ENCODE assay signal across 26 cellular contexts in the genomic region with DNA sequence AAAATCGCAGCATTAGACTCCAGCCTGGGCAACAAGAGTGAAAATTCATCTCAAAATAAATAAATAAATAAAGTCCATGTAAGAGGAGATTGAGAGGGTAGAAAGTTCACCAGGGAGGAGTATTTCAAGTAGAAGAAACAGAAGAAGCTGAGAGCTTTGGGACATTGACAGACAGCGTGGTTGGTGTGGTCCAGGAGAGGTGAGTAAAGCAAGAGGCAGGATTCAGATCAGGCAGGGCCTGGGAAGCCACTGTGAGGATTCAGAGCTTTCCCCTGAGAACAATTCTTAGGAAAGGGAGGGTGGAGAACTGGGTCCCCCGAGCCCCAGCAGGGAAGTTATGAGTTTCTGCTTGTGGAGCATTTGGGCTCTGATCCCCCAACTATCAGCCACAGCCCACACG. TPM values are rescaled to one million over a fixed set of nuclear protein-coding genes. Genes with fewer than 3 reads are reported as not detected.
DNase-seq lines count a peak whose midpoint lies in the region; ATAC-seq and TF ChIP-seq lines count a peak whose summit lies in the region.
"Had no signal": no experiment of that assay in that cellular context is flagged by ENCODE, and none has a peak within 500 bp of the region (broad histone marks: within the 10 kb centered on the region; RNA-seq: fewer than 3 reads in every experiment).

No MANE protein-coding gene starts in this region.

- H2BK15ac ChIP-seq in IMR-90 (ENCODE audit: low read depth, low read length) = peak overlapping the region; percentile 93

- no peak overlapping the region for H3K27ac Mint-ChIP-seq in activated naive CD8-positive, alpha-beta T cell treated with anti-CD3 and anti-CD28 coated beads for 36 hours
- H3K27ac Mint-ChIP-seq: activated CD4-positive, alpha-beta memory T cell treated with anti-CD3 and anti-CD28 coated beads for 36 hours; activated naive CD4-positive, alpha-beta T cell treated with anti-CD3 and anti-CD28 coated beads, Interleukin-2, amount 50 U/mL, for 72 hours; activated T-helper 2 cell treated with anti-CD3 and anti-CD28 coated beads, Interferon-gamma antibody, Interleukin-2, Interleukin-4, amounts not matched to agents 10 μg/mL and 5 μg/mL and 100 μg/mL, durations not matched to agents 14 hours and 24 hours and 36 hours; natural killer cell treated with Interleukin-12 subunit alpha and Interleukin-12 subunit beta and Interleukin-15 and Interleukin-18, amount 100 ng/mL, for 72 hours had no signal

- no peak for TF ChIP-seq EP300 in esophagus muscularis mucosa (IDR thresholded peaks at IDR 0.05)

- peak overlapping the region; percentile 94 for H3K18ac ChIP-seq in IMR-90 (ENCODE audit: low read depth, low read length)

- H4K20me1 ChIP-seq in IMR-90 (ENCODE audit: insufficient read depth, low read length) = no peaks in the 10 kb centered on the region; the same call in 1 of the 2 replicates

- peak overlapping the region; percentile 98 for H2BK120ac ChIP-seq in IMR-90 (ENCODE audit: low read depth, low read length)

- peaks cover 36% of the 10 kb centered on the region for H3K9me1 ChIP-seq in IMR-90 (ENCODE audit: insufficient read depth, low read length)

- no TSS peak for BruUV-seq in IMR-90 (replicated peaks; lab: Mats Ljungman, UMichigan)

- H3K36me3 ChIP-seq in IMR-90 (ENCODE audit: control insufficient read depth, insufficient read depth, low read length) = no peaks in the 10 kb centered on the region
- H3K36me3 ChIP-seq in prostate gland = no peaks in the 10 kb centered on the region
- H3K36me3 ChIP-seq in esophagus muscularis mucosa = no peaks in the 10 kb centered on the region
- H3K36me3 ChIP-seq: colonic mucosa, ovary, right atrium auricular region had no signal

- H2BK5ac ChIP-seq in IMR-90 (ENCODE audit: low read depth, low read length, poor library complexity, severe bottlenecking) = peak overlapping the region; percentile 99

- no peak overlapping the region for H3K4me2 ChIP-seq in IMR-90 (ENCODE audit: low read depth, low read length)

- H3K4me3 ChIP-seq in IMR-90 (ENCODE audit: insufficient read depth, low read depth, low read length) (no peak overlapping the region), prostate gland (no peak overlapping the region), esophagus muscularis mucosa (no peak overlapping the region)
- H3K4me3 ChIP-seq: colonic mucosa, ovary, right atrium auricular region, testis had no signal

- H4K5ac ChIP-seq in IMR-90 (ENCODE audit: low read depth, low read length) = peak overlapping the region; percentile 94

- H3K14ac ChIP-seq in IMR-90 (replicated peaks; ENCODE audit: low read depth, low read length) = peak overlapping the region; percentile 92

- peak overlapping the region; percentile 96 for H3K23ac ChIP-seq in IMR-90 (ENCODE audit: low read depth, low read length)

- peak overlapping the region; percentile 92 for H3K4ac ChIP-seq in IMR-90 (ENCODE audit: low read depth, low read length)

- in situ Hi-C loops in ACHN (cut with HindIII; ENCODE audit: low pct_ligation_motif_present, low pct_unique_long_range_greater_than_20kb, low sequenced_read_pairs) (no loop called here), IMR-90 (cut with MboI; ENCODE audit: low sequenced_read_pairs) (loop anchor here (5.0 kb wide), 1 partner anchor 34 kb away; no protein-coding TSS in a partner anchor)

- H2AK5ac ChIP-seq in IMR-90 (ENCODE audit: low read depth, low read length) = peak overlapping the region; percentile 98

- H3K27ac ChIP-seq in IMR-90 (ENCODE audit: insufficient read depth, low read length) (peak overlapping the region; percentile 90), prostate gland (no peak overlapping the region), esophagus muscularis mucosa (replicated peaks in 1 of 4) (no peak overlapping the region)
- H3K27ac ChIP-seq: C4-2B, colonic mucosa, ovary, right atrium auricular region, testis had no signal

- H3K9ac ChIP-seq in IMR-90 (ENCODE audit: low read depth, low read length) = 0 out of 2 replicates have a peak overlapping the region, but pooled peaks have one; percentile 26

- peak overlapping the region; percentile 74 for H2AFZ ChIP-seq in IMR-90 (replicated peaks; ENCODE audit: low read length, poor library complexity)

- H3K9me3 ChIP-seq in IMR-90 (ENCODE audit: control insufficient read depth, insufficient read depth, low read length) (no peaks in the 10 kb centered on the region), prostate gland (no peaks in the 10 kb centered on the region), esophagus muscularis mucosa (no peaks in the 10 kb centered on the region)
- H3K9me3 ChIP-seq: colonic mucosa, ovary, right atrium auricular region, testis had no signal

- POLR2A ChIA-PET in IMR-90 (lab: Charles Lee; ENCODE audit: unreplicated experiment) = no interaction called here

- intact Hi-C loops in IMR-90 (cut with micrococcal nuclease) = no loop called here
- intact Hi-C loops in prostate gland (cut with DNase I) = no loop called here
- intact Hi-C loops in esophagus muscularis mucosa (cut with DNase I) = no loop called here

- CTCF ChIA-PET in IMR-90 (lab: Yijun Ruan, JAX) = interaction anchor here (0.9 kb wide), 1 partner anchor 45 kb away, joined by 4 read pairs; no protein-coding TSS in a partner anchor

- peaks cover 0 to 24% of the 10 kb centered on the region in 2 experiments; a peak in 2 of 4 replicates for H3K79me1 ChIP-seq in IMR-90 (ENCODE audit: low read depth in 1 of 2, low read length in 2 of 2)

- 100% methylated on average over 1 of the region's 4 CpGs; no CpG with 5 or more reads in 1 of the 2 experiments for WGBS in IMR-90 (ENCODE audit: extremely low coverage in 2 of 2, insufficient read length in 1 of 2), 2 experiments
- 91% methylated on average over 4 of the region's 4 CpGs for WGBS in prostate gland
- WGBS in esophagus muscularis mucosa = 92% methylated on average over 2 of the region's 4 CpGs

- dilution Hi-C loops in IMR-90 (cut with HindIII; ENCODE audit: low sequenced_read_pairs, unreplicated experiment) = no loop called here

- TF ChIP-seq RAD21 in IMR-90 (IDR thresholded peaks at IDR 0.05; ENCODE audit: low read length) = no peak

- H4K91ac ChIP-seq in IMR-90 (ENCODE audit: insufficient read depth, low read depth, low read length) = peak overlapping the region; percentile 97

- H3K36me3 Mint-ChIP-seq in activated naive CD8-positive, alpha-beta T cell treated with anti-CD3 and anti-CD28 coated beads for 36 hours = no peaks in the 10 kb centered on the region
- H3K36me3 Mint-ChIP-seq: activated CD4-positive, alpha-beta memory T cell treated with anti-CD3 and anti-CD28 coated beads for 36 hours; activated naive CD4-positive, alpha-beta T cell treated with anti-CD3 and anti-CD28 coated beads, Interleukin-2, amount 50 U/mL, for 72 hours; natural killer cell treated with Interleukin-12 subunit alpha and Interleukin-12 subunit beta and Interleukin-15 and Interleukin-18, amount 100 ng/mL, for 72 hours had no signal

- H3K27me3 ChIP-seq in IMR-90 (ENCODE audit: control insufficient read depth, insufficient read depth, low read length) (no peaks in the 10 kb centered on the region), prostate gland (replicated peaks; ENCODE audit: insufficient read depth) (no peaks in the 10 kb centered on the region), esophagus muscularis mucosa (no peaks in the 10 kb centered on the region)
- H3K27me3 ChIP-seq: colonic mucosa, ovary, right atrium auricular region, testis had no signal

- H3K9me3 Mint-ChIP-seq in activated naive CD8-positive, alpha-beta T cell treated with anti-CD3 and anti-CD28 coated beads for 36 hours = no peaks in the 10 kb centered on the region
- H3K9me3 Mint-ChIP-seq: activated CD4-positive, alpha-beta memory T cell treated with anti-CD3 and anti-CD28 coated beads for 36 hours; activated naive CD4-positive, alpha-beta T cell treated with anti-CD3 and anti-CD28 coated beads, Interleukin-2, amount 50 U/mL, for 72 hours; activated T-helper 2 cell treated with anti-CD3 and anti-CD28 coated beads, Interferon-gamma antibody, Interleukin-2, Interleukin-4, amounts not matched to agents 10 μg/mL and 5 μg/mL and 100 μg/mL, durations not matched to agents 14 hours and 24 hours and 36 hours; natural killer cell treated with Interleukin-12 subunit alpha and Interleukin-12 subunit beta and Interleukin-15 and Interleukin-18, amount 100 ng/mL, for 72 hours had no signal

- H3K4me3 Mint-ChIP-seq in activated naive CD8-positive, alpha-beta T cell treated with anti-CD3 and anti-CD28 coated beads for 36 hours = no peak overlapping the region
- H3K4me3 Mint-ChIP-seq: activated CD4-positive, alpha-beta memory T cell treated with anti-CD3 and anti-CD28 coated beads for 36 hours; natural killer cell treated with Interleukin-12 subunit alpha and Interleukin-12 subunit beta and Interleukin-15 and Interleukin-18, amount 100 ng/mL, for 72 hours had no signal

- peak overlapping the region; percentile 99 for H2BK20ac ChIP-seq in IMR-90 (ENCODE audit: low read depth, low read length)

- peak overlapping the region; percentile 40 for H3K56ac ChIP-seq in IMR-90 (ENCODE audit: extremely low read depth, insufficient read depth, low read length)

- H4K8ac ChIP-seq in IMR-90 (ENCODE audit: low read depth in 2 of 2, low read length in 2 of 2) = peak overlapping the region; percentile 78 to 80

- H3K27me3 Mint-ChIP-seq in activated naive CD8-positive, alpha-beta T cell treated with anti-CD3 and anti-CD28 coated beads for 36 hours = peaks cover 9% of the 10 kb centered on the region

- ATAC-seq in IMR-90 (ENCODE audit: low read depth) = no peak
- ATAC-seq: activated naive CD4-positive, alpha-beta T cell treated with anti-CD3 and anti-CD28 coated beads, Interleukin-2, amount 50 U/mL, for 72 hours; esophagus mucosa; natural killer cell treated with Interleukin-12 subunit alpha and Interleukin-12 subunit beta and Interleukin-15 and Interleukin-18, amount 100 ng/mL, for 72 hours had no signal

- peaks cover 25% of the 10 kb centered on the region for H3K4me1 ChIP-seq in IMR-90 (ENCODE audit: control insufficient read depth, insufficient read depth, low read length)
- H3K4me1 ChIP-seq in prostate gland (replicated peaks) = no peaks in the 10 kb centered on the region
- H3K4me1 ChIP-seq in esophagus muscularis mucosa = peaks cover 0 to 4% (median 2%) of the 10 kb centered on the region in 4 donors
- H3K4me1 ChIP-seq: colonic mucosa, right atrium auricular region, testis had no signal

- DNase-seq in ACHN (peak; percentile 17), IMR-90 (peak; percentile 80), amniotic epithelial cell (ENCODE audit: low read depth) (peak; percentile 53), glomerular visceral epithelial cell (ENCODE audit: extremely low spot score) (peak; percentile 33), DMS53 treated with DMSO at 0.1 percent for 48 hours (lab: John Stamatoyannopoulos, UW; ENCODE audit: unreplicated experiment) (no peak), prostate gland (ENCODE audit: low spot score) (no peak), esophagus muscularis mucosa (ENCODE audit: extremely low spot score) (no peak)
- DNase-seq in activated naive CD8-positive, alpha-beta T cell treated with anti-CD3 and anti-CD28 coated beads for 36 hours = no peak
- DNase-seq: activated CD4-positive, alpha-beta memory T cell treated with anti-CD3 and anti-CD28 coated beads for 36 hours; activated CD4-positive, CD25-positive, alpha-beta regulatory T cell; colonic mucosa; effector memory CD4-positive, alpha-beta T cell; islet precursor cell; MM.1S; NCI-H1436; NCI-H69; ovary; stimulated activated CD4-positive, alpha-beta T cell treated with anti-CD3 and anti-CD28 coated beads, Interleukin-4, amount 100 ng/mL, for 4 hours; stimulated activated naive CD4-positive, alpha-beta T cell; testis had no signal

- peak overlapping the region; percentile 21 for H2AK9ac ChIP-seq in IMR-90 (replicated peaks; ENCODE audit: low read depth, low read length, poor library complexity)

- TF ChIP-seq POLR2A in IMR-90 (IDR thresholded peaks at IDR 0.05; ENCODE audit: low read depth, low read length) (no peak), prostate gland (IDR thresholded peaks at IDR 0.05) (no peak), esophagus muscularis mucosa (IDR thresholded peaks at IDR 0.05; ENCODE audit: low read depth) (no peak)

- H3K4me1 Mint-ChIP-seq in activated naive CD8-positive, alpha-beta T cell treated with anti-CD3 and anti-CD28 coated beads for 36 hours = no peaks in the 10 kb centered on the region

- no peak for TF ChIP-seq CTCF in IMR-90 (conservative IDR thresholded peaks at IDR 0.05; ENCODE audit: low read depth, low read length)
- no peak for TF ChIP-seq CTCF in prostate gland (IDR thresholded peaks at IDR 0.05)
- no peak for TF ChIP-seq CTCF in esophagus muscularis mucosa (IDR thresholded peaks at IDR 0.05)

RNA-seq across cellular contexts. Expression of a gene that starts 54.1 kb away (rescaled TPM):
- total RNA-seq in IMR-90 (2012; rRNA removed) = 162 and 172 TPM in 2 replicates
- 176 and 230 TPM in 2 replicates for polyA plus RNA-seq in IMR-90 (2012; rRNA removed)
- 168 and 220 TPM in 2 replicates for polyA plus RNA-seq in IMR-90 (2012; cell fraction: cytosol; rRNA removed)
- polyA plus RNA-seq in IMR-90 (2012; cell fraction: nucleus; rRNA removed; ENCODE audit: low replicate concordance) = 530 and 567 TPM in 2 replicates
- total RNA-seq in prostate gland = 10 to 100 TPM; 86.1 to 92.8 TPM
- 100 to 1,000 TPM; 111 to 313 (median 155) TPM for total RNA-seq in esophagus muscularis mucosa
- not detected for total RNA-seq in activated naive CD8-positive, alpha-beta T cell treated with anti-CD3 and anti-CD28 coated beads for 36 hours
- total RNA-seq: activated T-helper 2 cell treated with anti-CD3 and anti-CD28 coated beads, Interferon-gamma antibody, Interleukin-2, Interleukin-4, amounts not matched to agents 10 μg/mL and 5 μg/mL and 100 μg/mL, durations not matched to agents 14 hours and 24 hours and 36 hours; natural killer cell treated with Interleukin-12 subunit alpha and Interleukin-12 subunit beta and Interleukin-15 and Interleukin-18, amount 100 ng/mL, for 72 hours had no signal

RNA-seq across cellular contexts. Expression of a gene that starts 57.4 kb away (rescaled TPM):
- 43.4 and 82.8 TPM in 2 replicates for total RNA-seq in IMR-90 (2012; rRNA removed)
- 56.5 and 62.9 TPM in 2 replicates for polyA plus RNA-seq in IMR-90 (2012; rRNA removed)
- 9.9 and 21.7 TPM in 2 replicates for polyA plus RNA-seq in IMR-90 (2012; cell fraction: cytosol; rRNA removed)
- polyA plus RNA-seq in IMR-90 (2012; cell fraction: nucleus; rRNA removed; ENCODE audit: low replicate concordance) = 2.4 and 19.8 TPM in 2 replicates
- total RNA-seq in prostate gland = 10 to 100 TPM; 40.2 to 83.2 TPM
- total RNA-seq in esophagus muscularis mucosa = 10 to 100 TPM; 32.5 to 78.9 (median 49.4) TPM
- total RNA-seq in activated naive CD8-positive, alpha-beta T cell treated with anti-CD3 and anti-CD28 coated beads for 36 hours = 10 to 100 TPM; 33.5 to 34.3 TPM

RNA-seq across cellular contexts. Expression of a gene that starts 57.5 kb away (rescaled TPM):
- total RNA-seq in IMR-90 (2012; rRNA removed) (6.5 and 16.1 TPM in 2 replicates), prostate gland (10 to 100 TPM; 35.2 to 60.1 TPM), esophagus muscularis mucosa (10 to 100 TPM; 16.7 to 26.2 (median 22.6) TPM)
- 8.8 and 9.1 TPM in 2 replicates for polyA plus RNA-seq in IMR-90 (2012; rRNA removed)
- polyA plus RNA-seq in IMR-90 (2012; cell fraction: cytosol; rRNA removed) = 2.5 and 4.2 TPM in 2 replicates
- 3.7 and 5.7 TPM in 2 replicates for polyA plus RNA-seq in IMR-90 (2012; cell fraction: nucleus; rRNA removed; ENCODE audit: low replicate concordance)
- 10 to 100 TPM; 21.8 to 22.0 TPM for total RNA-seq in activated naive CD8-positive, alpha-beta T cell treated with anti-CD3 and anti-CD28 coated beads for 36 hours

Comparison
In these comparisons a context has a peak if more than half of its experiments do, and no peak if none do; other contexts are left out.
1. DNase-seq: peak in ACHN (single experiment), IMR-90 (single experiment), amniotic epithelial cell (single experiment) and glomerular visceral epithelial cell (single experiment); none in DMS53 treated with DMSO at 0.1 percent for 48 hours (single experiment), prostate gland (single experiment), esophagus muscularis mucosa (single experiment) and activated naive CD8-positive, alpha-beta T cell treated with anti-CD3 and anti-CD28 coated beads for 36 hours (single experiment).
2. RNA of a gene that starts 54.1 kb away (total RNA-seq): 111 to 313 TPM in esophagus muscularis mucosa, 162 to 172 TPM in IMR-90 and 86.1 to 92.8 TPM in prostate gland; not detected in activated naive CD8-positive, alpha-beta T cell treated with anti-CD3 and anti-CD28 coated beads for 36 hours; every median in the first group is over 10 times any median in the second.